ENCODE assay signal across 19 cellular contexts in the genomic region with DNA sequence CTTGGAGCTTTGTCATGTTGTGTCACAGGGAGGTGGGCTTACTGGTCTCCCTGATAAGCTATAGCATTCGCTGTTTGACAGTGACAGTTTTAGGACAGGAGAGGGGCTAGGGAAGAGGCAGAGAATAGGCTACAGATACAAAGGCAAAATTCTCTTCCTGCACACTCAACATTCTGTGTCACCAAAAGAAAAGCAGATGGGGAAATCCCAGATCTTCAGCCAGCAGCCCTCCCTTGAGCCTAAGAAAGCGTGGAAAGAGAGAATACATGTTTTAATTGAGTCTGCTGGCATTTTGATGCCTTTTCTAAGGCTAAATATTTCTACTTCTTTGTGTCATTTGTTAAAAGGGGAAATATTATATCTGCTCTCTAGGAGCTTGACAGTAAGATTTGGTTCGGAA.
DNase-seq lines count a peak whose midpoint lies in the region; ATAC-seq and TF ChIP-seq lines count a peak whose summit lies in the region.
"Had no signal": no experiment of that assay in that cellular context is flagged by ENCODE, and none has a peak within 500 bp of the region (broad histone marks: within the 10 kb centered on the region; RNA-seq: fewer than 3 reads in every experiment).

No MANE protein-coding gene starts in this region.

- TF ChIP-seq CTCF in dorsolateral prefrontal cortex (IDR thresholded peaks at IDR 0.05 in 54 of 56, conservative IDR thresholded peaks at IDR 0.05 in 2 of 56; ENCODE audit: low read depth in 1 of 56, partially characterized antibody in 56 of 56) (no peak), upper lobe of right lung (IDR thresholded peaks at IDR 0.05) (no peak), ovary (IDR thresholded peaks at IDR 0.05) (no peak)

- H3K4me1 ChIP-seq in upper lobe of right lung (no peaks in the 10 kb centered on the region), ovary (ENCODE audit: insufficient read depth) (no peaks in the 10 kb centered on the region)

- intact Hi-C loops in dorsolateral prefrontal cortex (cut with DNase I) (no loop called here), upper lobe of right lung (cut with DNase I) (no loop called here), ovary (cut with DNase I) (no loop called here)

- H3K36me3 ChIP-seq in upper lobe of right lung (no peaks in the 10 kb centered on the region), ovary (no peaks in the 10 kb centered on the region)

- H3K9me3 ChIP-seq in upper lobe of right lung (no peaks in the 10 kb centered on the region), ovary (no peaks in the 10 kb centered on the region)

- no peak overlapping the region for H3K4me3 ChIP-seq in dorsolateral prefrontal cortex
- no peak overlapping the region for H3K4me3 ChIP-seq in upper lobe of right lung
- H3K4me3 ChIP-seq in ovary: no peak overlapping the region
- H3K4me3 ChIP-seq: PC-9 had no signal

- H3K27ac ChIP-seq in dorsolateral prefrontal cortex: peak overlapping the region in 46 of 59 donors; percentile 3 to 98 (median 54)
- H3K27ac ChIP-seq in temporal lobe (ENCODE audit: low read depth, low read length): peak overlapping the region; percentile 40
- no peak overlapping the region for H3K27ac ChIP-seq in upper lobe of right lung
- H3K27ac ChIP-seq in ovary: no peak overlapping the region
- H3K27ac ChIP-seq: PC-9 had no signal

- WGBS in ovary, 3 donors: 58 to 66% (median 61%) methylated on average over 3 of the region's 3 CpGs

- no peak for ATAC-seq in upper lobe of right lung
- ATAC-seq: HepG2 had no signal

- DNase-seq in NCI-H82 (lab: John Stamatoyannopoulos, UW): peak; percentile 60
- DNase-seq in NCI-H82 treated with DMSO at 0.1 percent for 48 hours (lab: John Stamatoyannopoulos, UW; ENCODE audit: unreplicated experiment): no peak
- DNase-seq in dorsolateral prefrontal cortex: no peak
- peak; percentile 43 for DNase-seq in kidney tubule cell (ENCODE audit: low spot score)
- no peak for DNase-seq in upper lobe of right lung
- DNase-seq in superior temporal gyrus (ENCODE audit: extremely low spot score): no peak
- DNase-seq in ovary: no peak
- DNase-seq: CD4-positive, alpha-beta memory T cell; DND-41; GDM1; GOT3; HFFc6; KG1; NCI-H1417 treated with DMSO at 0.1 percent for 48 hours; NCI-H1930; NCI-H774; PC-9 had no signal

- H3K27me3 ChIP-seq in dorsolateral prefrontal cortex: no peaks in the 10 kb centered on the region
- H3K27me3 ChIP-seq in upper lobe of right lung: no peaks in the 10 kb centered on the region
- H3K27me3 ChIP-seq in ovary: no peaks in the 10 kb centered on the region

- no peak for TF ChIP-seq POLR2A in ovary (IDR thresholded peaks at IDR 0.05)

- no peak for TF ChIP-seq EP300 in ovary (IDR thresholded peaks at IDR 0.05)

Comparison
In these comparisons a context has a peak if more than half of its experiments do, and no peak if none do; other contexts are left out.
1. DNase-seq: peak in NCI-H82 (single experiment) and kidney tubule cell (single experiment); none in NCI-H82 treated with DMSO at 0.1 percent for 48 hours (single experiment), dorsolateral prefrontal cortex (0 of 10), upper lobe of right lung (single experiment), superior temporal gyrus (single experiment) and ovary (0 of 5).
2. H3K27ac ChIP-seq: peak in dorsolateral prefrontal cortex (46 of 59) and temporal lobe (single experiment); none in upper lobe of right lung (single experiment) and ovary (0 of 2).